ENCODE assay signal across 8 cellular contexts in the genomic region with DNA sequence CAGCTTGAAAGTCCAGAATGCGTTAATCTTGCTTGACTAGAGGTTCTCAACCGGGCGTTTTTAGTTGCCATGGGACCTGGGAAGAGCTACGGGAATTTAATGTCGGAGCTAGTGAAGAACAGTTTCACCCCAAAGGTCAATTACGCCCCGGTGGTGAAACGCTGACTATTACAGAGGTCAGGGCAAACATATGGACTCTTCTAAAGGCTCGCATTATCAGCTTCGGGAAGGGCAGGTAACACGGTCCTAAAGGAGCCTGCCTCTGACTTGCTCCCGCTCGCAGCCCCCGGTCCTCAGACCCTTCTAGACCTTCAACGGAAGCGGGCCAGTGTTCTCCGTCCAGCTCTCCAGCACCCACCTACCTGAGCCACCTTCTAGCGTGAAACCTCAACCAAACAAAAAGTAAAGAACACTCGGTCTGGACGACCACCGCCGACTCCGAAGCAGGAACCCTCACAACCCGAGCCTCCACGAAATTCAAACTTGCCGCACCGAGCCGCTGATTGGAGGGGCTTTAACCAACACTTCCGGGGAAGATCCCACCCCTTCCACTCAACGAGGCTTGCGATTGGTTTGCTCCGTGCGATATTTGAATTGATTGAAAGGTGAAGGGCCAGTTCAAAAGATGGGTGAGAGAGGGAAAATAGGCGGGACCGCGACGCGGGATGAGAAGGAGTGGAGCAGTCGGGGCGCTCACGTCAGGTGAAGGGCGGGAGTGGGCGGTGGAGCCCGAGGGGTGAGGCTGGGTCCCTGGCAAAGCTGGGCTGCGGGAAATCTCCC. TPM values are rescaled to one million over a fixed set of nuclear protein-coding genes. Genes with fewer than 3 reads are reported as not detected.
A peak's percentile ranks its signal among the peaks of the same experiment; 100 is the strongest.
DNase-seq lines count a peak whose midpoint lies in the region; ATAC-seq and TF ChIP-seq lines count a peak whose summit lies in the region.

A gene with protein sequence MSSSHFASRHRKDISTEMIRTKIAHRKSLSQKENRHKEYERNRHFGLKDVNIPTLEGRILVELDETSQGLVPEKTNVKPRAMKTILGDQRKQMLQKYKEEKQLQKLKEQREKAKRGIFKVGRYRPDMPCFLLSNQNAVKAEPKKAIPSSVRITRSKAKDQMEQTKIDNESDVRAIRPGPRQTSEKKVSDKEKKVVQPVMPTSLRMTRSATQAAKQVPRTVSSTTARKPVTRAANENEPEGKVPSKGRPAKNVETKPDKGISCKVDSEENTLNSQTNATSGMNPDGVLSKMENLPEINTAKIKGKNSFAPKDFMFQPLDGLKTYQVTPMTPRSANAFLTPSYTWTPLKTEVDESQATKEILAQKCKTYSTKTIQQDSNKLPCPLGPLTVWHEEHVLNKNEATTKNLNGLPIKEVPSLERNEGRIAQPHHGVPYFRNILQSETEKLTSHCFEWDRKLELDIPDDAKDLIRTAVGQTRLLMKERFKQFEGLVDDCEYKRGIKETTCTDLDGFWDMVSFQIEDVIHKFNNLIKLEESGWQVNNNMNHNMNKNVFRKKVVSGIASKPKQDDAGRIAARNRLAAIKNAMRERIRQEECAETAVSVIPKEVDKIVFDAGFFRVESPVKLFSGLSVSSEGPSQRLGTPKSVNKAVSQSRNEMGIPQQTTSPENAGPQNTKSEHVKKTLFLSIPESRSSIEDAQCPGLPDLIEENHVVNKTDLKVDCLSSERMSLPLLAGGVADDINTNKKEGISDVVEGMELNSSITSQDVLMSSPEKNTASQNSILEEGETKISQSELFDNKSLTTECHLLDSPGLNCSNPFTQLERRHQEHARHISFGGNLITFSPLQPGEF (minus strand): TSS at position 485 of the 780 bp plus-strand sequence. CDS start 2,406 bp downstream, outside the sequence.

- H3K36me3 ChIP-seq in left ventricle myocardium inferior (no peaks in the 10 kb centered on the region), urinary bladder (ENCODE audit: insufficient read depth) (no peaks in the 10 kb centered on the region)

- TF ChIP-seq CTCF in left ventricle myocardium inferior (IDR thresholded peaks at IDR 0.05; ENCODE audit: borderline replicate concordance) (no peak), progenitor cell of endocrine pancreas (IDR thresholded peaks at IDR 0.05; ENCODE audit: unreplicated experiment) (no peak)

- H3K27me3 Mint-ChIP-seq in T-helper 1 cell treated with Interleukin-12 subunit alpha and Interleukin-12 subunit beta and Interleukin-4 antibody, amounts not matched to agents 30 μg/mL and 1 μg/mL, for 36 hours (ENCODE audit: low read depth): peaks cover 2% of the 10 kb centered on the region
- no peaks in the 10 kb centered on the region for H3K27me3 Mint-ChIP-seq in progenitor cell of endocrine pancreas

- H3K27me3 ChIP-seq in left ventricle myocardium inferior (ENCODE audit: low read depth): no peaks in the 10 kb centered on the region

- no peaks in the 10 kb centered on the region for H3K9me3 Mint-ChIP-seq in T-helper 1 cell treated with Interleukin-12 subunit alpha and Interleukin-12 subunit beta and Interleukin-4 antibody, amounts not matched to agents 30 μg/mL and 1 μg/mL, for 36 hours
- no peaks in the 10 kb centered on the region for H3K9me3 Mint-ChIP-seq in progenitor cell of endocrine pancreas (ENCODE audit: low read depth)

- H3K4me3 ChIP-seq in left ventricle myocardium inferior: peak within 1 kb of the TSS; percentile 79
- H3K4me3 ChIP-seq in urinary bladder (ENCODE audit: low read depth, low read length): peak within 1 kb of the TSS; percentile 44

- H3K9me3 ChIP-seq in left ventricle myocardium inferior (replicated peaks): no peaks in the 10 kb centered on the region

- H3K27ac ChIP-seq in left ventricle myocardium inferior (replicated peaks): peak within 1 kb of the TSS; percentile 59
- H3K27ac ChIP-seq in urinary bladder (ENCODE audit: low read depth): no peak within 1 kb of the TSS

- peaks cover 14% of the 10 kb centered on the region for H3K4me1 ChIP-seq in left ventricle myocardium inferior
- H3K4me1 ChIP-seq in urinary bladder (ENCODE audit: insufficient read depth): no peaks in the 10 kb centered on the region

- ATAC-seq in GM18499 (IDR thresholded peaks at IDR 0.05; ENCODE audit: insufficient read depth, unreplicated experiment): peak; percentile 90
- peak; percentile 97 for ATAC-seq in HG02938 (IDR thresholded peaks at IDR 0.05; ENCODE audit: unreplicated experiment)

- WGBS in urinary bladder: under 1% methylated on average over 45 of the region's 45 CpGs

- DNase-seq in NCI-H1694 treated with DMSO at 0.1 percent for 48 hours (lab: John Stamatoyannopoulos, UW) (peak; percentile 98), amniotic stem cell (lab: John Stamatoyannopoulos, UW) (peak; percentile 93), left ventricle myocardium inferior (peak; percentile 90), progenitor cell of endocrine pancreas (ENCODE audit: low spot score, unreplicated experiment) (peak; percentile 78)

- H3K4me1 Mint-ChIP-seq in T-helper 1 cell treated with Interleukin-12 subunit alpha and Interleukin-12 subunit beta and Interleukin-4 antibody, amounts not matched to agents 30 μg/mL and 1 μg/mL, for 36 hours (ENCODE audit: low read depth): peaks cover 31% of the 10 kb centered on the region
- H3K4me1 Mint-ChIP-seq in progenitor cell of endocrine pancreas (ENCODE audit: low read depth): peaks cover 21% of the 10 kb centered on the region

- peak within 1 kb of the TSS; percentile 88 for H3K4me3 Mint-ChIP-seq in T-helper 1 cell treated with Interleukin-12 subunit alpha and Interleukin-12 subunit beta and Interleukin-4 antibody, amounts not matched to agents 30 μg/mL and 1 μg/mL, for 36 hours
- H3K4me3 Mint-ChIP-seq in progenitor cell of endocrine pancreas (ENCODE audit: low read depth): peak within 1 kb of the TSS; percentile 98

- intact Hi-C loops in left ventricle myocardium inferior (cut with micrococcal nuclease): no loop called here

- H3K27ac Mint-ChIP-seq in T-helper 1 cell treated with Interleukin-12 subunit alpha and Interleukin-12 subunit beta and Interleukin-4 antibody, amounts not matched to agents 30 μg/mL and 1 μg/mL, for 36 hours: peak within 1 kb of the TSS; percentile 90
- H3K27ac Mint-ChIP-seq in progenitor cell of endocrine pancreas: peak within 1 kb of the TSS; percentile 92

- H3K36me3 Mint-ChIP-seq in T-helper 1 cell treated with Interleukin-12 subunit alpha and Interleukin-12 subunit beta and Interleukin-4 antibody, amounts not matched to agents 30 μg/mL and 1 μg/mL, for 36 hours (ENCODE audit: low read depth): peaks cover 5% of the 10 kb centered on the region
- no peaks in the 10 kb centered on the region for H3K36me3 Mint-ChIP-seq in progenitor cell of endocrine pancreas (ENCODE audit: insufficient read depth)

RNA-seq across cellular contexts. Expression of the gene that starts here (rescaled TPM):
- total RNA-seq in left ventricle myocardium inferior: 0.14 TPM
- total RNA-seq in progenitor cell of endocrine pancreas: 31.2 and 32.9 TPM in 2 replicates
- total RNA-seq in urinary bladder: 23.4 TPM
- polyA plus RNA-seq in urinary bladder: 0.19 TPM

Comparison
In these comparisons a context has a peak if more than half of its experiments do, and no peak if none do; other contexts are left out.
1. RNA of the gene that starts here (total RNA-seq): 31.2 to 32.9 TPM in progenitor cell of endocrine pancreas and 23.4 TPM in urinary bladder (single experiment); 0.14 TPM in left ventricle myocardium inferior (single experiment); every median in the first group is over 10 times any median in the second.
2. Peak in DNase-seq, H3K4me3 ChIP-seq and H3K27ac ChIP-seq in left ventricle myocardium inferior; RNA of the gene not detected or under 1 TPM.
3. Peak in every context shown above with its lines, with median percentiles within 50 percentile points of each other: DNase-seq.